ENCODE assay signal across 25 cellular contexts in the genomic region with DNA sequence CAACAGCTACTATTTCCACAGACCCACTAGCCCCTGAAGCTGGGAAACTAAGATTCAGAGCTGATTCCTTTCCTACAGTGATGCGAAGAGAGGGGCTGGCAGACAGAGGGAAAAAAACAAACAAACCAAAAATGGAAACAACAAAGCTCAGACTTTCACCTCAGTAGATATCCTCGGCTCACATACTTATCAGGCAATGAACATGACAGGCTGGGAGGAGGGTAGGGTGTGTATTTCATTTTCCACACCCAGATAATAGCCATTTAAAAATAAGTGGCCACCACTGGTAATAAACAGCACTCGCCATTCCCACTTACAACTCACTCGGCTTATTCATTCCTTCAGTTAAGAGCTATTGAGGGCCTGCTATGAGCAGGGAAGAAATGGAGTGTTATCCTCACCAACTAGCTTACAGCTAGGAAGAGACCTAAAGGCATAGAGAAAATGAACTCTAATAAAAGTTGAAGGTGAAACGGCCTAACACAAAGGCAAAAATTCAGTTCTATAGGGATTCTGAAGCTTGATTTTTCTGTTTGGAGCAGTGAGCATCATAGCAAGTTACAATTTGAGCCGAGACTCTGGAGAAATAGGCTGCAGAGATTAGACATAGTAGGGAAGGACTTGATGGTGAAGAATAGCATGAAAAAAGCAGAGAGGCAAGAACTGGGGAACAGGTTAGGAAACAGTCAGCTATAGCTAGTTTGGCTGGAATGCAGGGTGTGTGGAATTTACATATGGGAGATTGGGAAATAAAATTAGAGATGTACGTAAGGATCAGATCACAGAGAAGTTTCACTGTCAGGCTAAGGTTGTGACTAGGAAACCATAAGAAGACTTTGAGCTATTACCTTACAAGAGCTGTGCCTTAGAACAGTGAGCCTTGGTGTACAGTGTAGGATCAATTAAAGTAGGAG. TPM values are rescaled to one million over a fixed set of nuclear protein-coding genes. Genes with fewer than 3 reads are reported as not detected.
DNase-seq lines count a peak whose midpoint lies in the region; ATAC-seq, FAIRE-seq and TF ChIP-seq lines count a peak whose summit lies in the region.
"Had no signal": no experiment of that assay in that cellular context is flagged by ENCODE, and none has a peak within 500 bp of the region (broad histone marks: within the 10 kb centered on the region; RNA-seq: fewer than 3 reads in every experiment).

No MANE protein-coding gene starts in this region.

- no peak for TF ChIP-seq POLR2A in A549 (IDR thresholded peaks at IDR 0.05; ENCODE audit: low read length)
- TF ChIP-seq POLR2A in esophagus muscularis mucosa (IDR thresholded peaks at IDR 0.05; ENCODE audit: low read depth), result no peak

- no peaks in the 10 kb centered on the region for H3K9me3 ChIP-seq in A549
- no peaks in the 10 kb centered on the region for H3K9me3 ChIP-seq in hepatocyte (ENCODE audit: low read depth)
- no peaks in the 10 kb centered on the region for H3K9me3 ChIP-seq in neural cell (ENCODE audit: low read length)
- peaks cover 0 to 1% (median 0%) of the 10 kb centered on the region in 4 donors for H3K9me3 ChIP-seq in esophagus muscularis mucosa
- H3K9me3 ChIP-seq: BLaER1 treated with 17β-estradiol and CSF1 and Interleukin-3, amounts not matched to agents 10 nM and 100 nM; SK-N-SH had no signal

- H3K27ac ChIP-seq in A549 (peak overlapping the region in 1 of 2 experiments; percentile 22; a peak in 2 of 6 replicates), hepatocyte (peak overlapping the region; percentile 64), neural cell (ENCODE audit: low read length) (no peak overlapping the region), esophagus muscularis mucosa (replicated peaks in 1 of 4) (no peak overlapping the region)
- H3K27ac ChIP-seq: BLaER1 treated with 17β-estradiol and CSF1 and Interleukin-3, amounts not matched to agents 10 nM and 100 nM had no signal

- H3K4me2 ChIP-seq in A549 (peak overlapping the region; percentile 60), hepatocyte (peak overlapping the region; percentile 36), neural cell (ENCODE audit: low read length) (no peak overlapping the region)
- H3K4me2 ChIP-seq: SK-N-SH had no signal

- no peaks in the 10 kb centered on the region for H3K27me3 ChIP-seq in hepatocyte
- no peaks in the 10 kb centered on the region for H3K27me3 ChIP-seq in neural cell (ENCODE audit: insufficient read depth, low read depth, low read length)
- H3K27me3 ChIP-seq in esophagus muscularis mucosa, result peaks cover 0 to 5% (median 0%) of the 10 kb centered on the region in 4 donors
- H3K27me3 ChIP-seq: BLaER1 treated with 17β-estradiol and CSF1 and Interleukin-3, amounts not matched to agents 10 nM and 100 nM had no signal

- peak; percentile 46 for FAIRE-seq in A549 (lab: Jason Lieb, UNC)
- FAIRE-seq: A204.1, G401.6, GM18507 had no signal

- no peaks in the 10 kb centered on the region for H3K36me3 ChIP-seq in hepatocyte (replicated peaks; ENCODE audit: insufficient read depth, low read depth)
- H3K36me3 ChIP-seq in neural cell (ENCODE audit: insufficient read depth, low read length), result no peaks in the 10 kb centered on the region
- H3K36me3 ChIP-seq in esophagus muscularis mucosa, result no peaks in the 10 kb centered on the region
- H3K36me3 ChIP-seq: BLaER1 treated with 17β-estradiol and CSF1 and Interleukin-3, amounts not matched to agents 10 nM and 100 nM had no signal

- POLR2A ChIA-PET in A549 (lab: Yijun Ruan, JAX), result no interaction called here

- peak in 1 of 2 experiments; percentile 24; a peak in 3 of 6 replicates for ATAC-seq in A549
- ATAC-seq in HG03139 (IDR thresholded peaks at IDR 0.05; ENCODE audit: unreplicated experiment), result no peak
- ATAC-seq: Panc1 had no signal

- no peak for TF ChIP-seq EP300 in A549 (IDR thresholded peaks at IDR 0.05)
- no peak for TF ChIP-seq EP300 in neural cell (conservative IDR thresholded peaks at IDR 0.05; ENCODE audit: poor library complexity, severe bottlenecking)
- TF ChIP-seq EP300 in esophagus muscularis mucosa (IDR thresholded peaks at IDR 0.05), result no peak

- peak overlapping the region; percentile 17 for H2AFZ ChIP-seq in hepatocyte
- H2AFZ ChIP-seq in neural cell (ENCODE audit: low read depth, low read length), result no peak overlapping the region

- no peak for DNase-seq in A549 (ENCODE audit: low read depth in 1 of 2, low spot score in 1 of 2)
- peak; percentile 42 for DNase-seq in NCI-H2227 (lab: John Stamatoyannopoulos, UW; ENCODE audit: unreplicated experiment)
- DNase-seq in hepatocyte (ENCODE audit: low spot score), result no peak
- DNase-seq in HCEC 1CT, result no peak
- DNase-seq in GM20000 (ENCODE audit: low spot score), result no peak
- no peak for DNase-seq in esophagus muscularis mucosa (ENCODE audit: extremely low spot score)
- DNase-seq: CD8-positive, alpha-beta memory T cell; DND-41; GOT3; HFFc6; IMR-90; Karpas-422; NCI-H1105 treated with DMSO at 0.1 percent for 48 hours; NCI-H187; NCI-H2171; NCI-H82; Right ventricle myocardium superior; SK-N-SH had no signal

- peaks cover 24% of the 10 kb centered on the region; the same call in 2 of the 3 replicates for H3K4me1 ChIP-seq in A549
- peaks cover 17% of the 10 kb centered on the region for H3K4me1 ChIP-seq in hepatocyte (ENCODE audit: insufficient read depth)
- no peaks in the 10 kb centered on the region for H3K4me1 ChIP-seq in esophagus muscularis mucosa

- WGBS in A549 (ENCODE audit: missing lambda C conversion rate), result 63% methylated on average over 7 of the region's 7 CpGs
- 62% methylated on average over 7 of the region's 7 CpGs for WGBS in hepatocyte (ENCODE audit: low lambda C conversion rate, missing lambda C conversion rate)
- 89% methylated on average over 7 of the region's 7 CpGs for WGBS in esophagus muscularis mucosa

- H4K20me1 ChIP-seq in hepatocyte (ENCODE audit: insufficient read depth, poor library complexity, severe bottlenecking) (no peaks in the 10 kb centered on the region), neural cell (ENCODE audit: insufficient read depth) (no peaks in the 10 kb centered on the region)
- H4K20me1 ChIP-seq: BLaER1 treated with 17β-estradiol and CSF1 and Interleukin-3, amounts not matched to agents 10 nM and 100 nM had no signal

- TF ChIP-seq RAD21 in A549 (conservative IDR thresholded peaks at IDR 0.05 in 1 of 2, IDR thresholded peaks at IDR 0.05 in 1 of 2) (no peak), neural cell (conservative IDR thresholded peaks at IDR 0.05) (no peak)

- no peaks in the 10 kb centered on the region for H3F3A ChIP-seq in neural cell (ENCODE audit: insufficient read depth, low read length, poor library complexity, severe bottlenecking)

- H3K9ac ChIP-seq in neural cell (ENCODE audit: low read length), result no peak overlapping the region
- H3K9ac ChIP-seq: BLaER1 treated with 17β-estradiol and CSF1 and Interleukin-3, amounts not matched to agents 10 nM and 100 nM; SK-N-SH had no signal

- H3K9me2 ChIP-seq in hepatocyte (replicated peaks; ENCODE audit: insufficient read depth) (no peaks in the 10 kb centered on the region), neural cell (ENCODE audit: insufficient read depth, low read length) (no peaks in the 10 kb centered on the region)
- H3K9me2 ChIP-seq: SK-N-SH had no signal

- no peaks in the 10 kb centered on the region for H3K79me2 ChIP-seq in hepatocyte
- H3K79me2 ChIP-seq in neural cell (replicated peaks; ENCODE audit: insufficient read depth, low read length), result no peaks in the 10 kb centered on the region

- H3K4me3 ChIP-seq in A549 (no peak overlapping the region), hepatocyte (no peak overlapping the region), neural cell (ENCODE audit: low read length) (no peak overlapping the region), esophagus muscularis mucosa (no peak overlapping the region)
- H3K4me3 ChIP-seq: BLaER1 treated with 17β-estradiol and CSF1 and Interleukin-3, amounts not matched to agents 10 nM and 100 nM had no signal

- intact Hi-C loops in esophagus muscularis mucosa (cut with DNase I), result no loop called here

- CTCF ChIA-PET in A549 (lab: Yijun Ruan, JAX), result interaction anchor here (0.6 to 3.5 kb wide), 13 partner anchors 9 to 1296 kb away, joined by 3 to 21 read pairs (median 5); no protein-coding TSS in a partner anchor

- TF ChIP-seq CTCF in A549 (IDR thresholded peaks at IDR 0.05) (no peak), hepatocyte (IDR thresholded peaks at IDR 0.05; ENCODE audit: poor library complexity) (no peak), neural cell (IDR thresholded peaks at IDR 0.05; ENCODE audit: poor library complexity, severe bottlenecking) (no peak), GM20000 (IDR thresholded peaks at IDR 0.05; ENCODE audit: extremely low read depth, missing control alignments) (no peak), esophagus muscularis mucosa (IDR thresholded peaks at IDR 0.05) (no peak)

TF ChIP-seq in A549, 52 proteins besides CTCF, POLR2A, EP300 and RAD21 (continues in another document):
- TF ChIP-seq ZC3H11A (IDR thresholded peaks at IDR 0.05), result no peak
- TF ChIP-seq MYC (IDR thresholded peaks at IDR 0.05; ENCODE audit: borderline replicate concordance, low read length), result no peak
- no peak for TF ChIP-seq CBX2 (IDR thresholded peaks at IDR 0.05; ENCODE audit: borderline replicate concordance, low read depth)
- no peak for TF ChIP-seq FOXS1 (CRISPR knock-in tag; IDR thresholded peaks at IDR 0.05)
- no peak for TF ChIP-seq KDM1A (IDR thresholded peaks at IDR 0.05; ENCODE audit: low read depth)
- TF ChIP-seq FOSL2 (IDR thresholded peaks at IDR 0.05), result no peak
- no peak for TF ChIP-seq FOSL2 (CRISPR knock-in tag; IDR thresholded peaks at IDR 0.05)
- no peak for TF ChIP-seq HDAC2 (IDR thresholded peaks at IDR 0.05)

TF ChIP-seq in neural cell, 6 proteins besides CTCF, POLR2A, EP300 and RAD21 (continues in another document):
- TF ChIP-seq MXI1 (conservative IDR thresholded peaks at IDR 0.05; ENCODE audit: poor library complexity, severe bottlenecking) (no peak), TAF1 (IDR thresholded peaks at IDR 0.05; ENCODE audit: low read depth) (no peak), POLR2AphosphoS5 (IDR thresholded peaks at IDR 0.05) (peak; percentile 57)

RNA-seq across cellular contexts. Expression of a gene that starts 31.8 kb away (rescaled TPM):
- polyA plus RNA-seq in A549 (2011; rRNA removed) (0.54 and 0.57 TPM in 2 replicates), A549 (2017; fragmentation: RNase III; extraction: RNeasy Plus Mini Kit Qiagen cat#74134 plus additional on column Dnase treatment) (0.04 to 0.18 TPM (median 0.10 TPM) in 3 replicates), hepatocyte (30.9 and 36.3 TPM in 2 replicates), neural cell (not detected in 2 replicates)
- polyA plus RNA-seq in A549 (2012; cell fraction: cytosol; rRNA removed), result under 0.01 and 0.05 TPM in 2 replicates
- polyA plus RNA-seq in A549 (2012; cell fraction: nucleus; rRNA removed), result 0.12 TPM in 1 of 2 replicates, not detected in the other
- polyA minus RNA-seq in A549 (2011; rRNA and poly(A)+ RNA removed), result 0.39 and 0.74 TPM in 2 replicates
- total RNA-seq in hepatocyte (47.6 and 50.9 TPM in 2 replicates), esophagus muscularis mucosa (10 to 100 TPM in 1 of 4 donors, 1 to 10 TPM in 3; 2.8 to 12.5 (median 3.9) TPM)
- polyA minus RNA-seq in neural cell, result not detected in 2 replicates
- total RNA-seq: CD8-positive, alpha-beta memory T cell; HFFc6 had no signal

Comparison
In these comparisons a context has a peak if more than half of its experiments do, and no peak if none do; other contexts are left out.
1. RNA of a gene that starts 31.8 kb away (polyA plus RNA-seq): 30.9 to 36.3 TPM in hepatocyte; under 0.01 to 0.57 TPM in A549 and not detected in neural cell; every median in the first group is over 10 times any median in the second.